11 cellular contexts compared by ENCODE assay signal in genomic region chr3:29090912-29091597, GRCh38.
DNase-seq lines count a peak whose midpoint lies in the region; ATAC-seq lines count a peak whose summit lies in the region.
"Had no signal": no experiment of that assay in that cellular context is flagged by ENCODE, and none has a peak within 500 bp of the region (broad histone marks: within the 10 kb centered on the region; RNA-seq: fewer than 3 reads in every experiment).

No MANE protein-coding gene starts in this region.

- H3K27ac Mint-ChIP-seq in activated CD4-positive, alpha-beta T cell treated with anti-CD3 and anti-CD28 coated beads, Interleukin-2, amount 10 ng/mL, durations not matched to agents 24 days and 14 days = peak overlapping the region; percentile 52
- peak overlapping the region in 1 of 2 donors; percentile 52 for H3K27ac Mint-ChIP-seq in stimulated activated naive CD8-positive, alpha-beta T cell treated with anti-CD3 and anti-CD28 coated beads, Interleukin-15, amount 100 ng/mL, for 72 hours
- H3K27ac Mint-ChIP-seq in activated naive CD8-positive, alpha-beta T cell treated with anti-CD3 and anti-CD28 coated beads, Interleukin-2, amount 50 U/mL, for 24 hours = peak overlapping the region; percentile 80
- H3K27ac Mint-ChIP-seq: CD4-positive, CD25-positive, alpha-beta regulatory T cell had no signal

- H3K27me3 Mint-ChIP-seq in activated CD4-positive, alpha-beta T cell treated with anti-CD3 and anti-CD28 coated beads, Interleukin-2, amount 10 ng/mL, durations not matched to agents 24 days and 14 days = no peaks in the 10 kb centered on the region
- H3K27me3 Mint-ChIP-seq in stimulated activated naive CD8-positive, alpha-beta T cell treated with anti-CD3 and anti-CD28 coated beads, Interleukin-15, amount 100 ng/mL, for 72 hours = no peaks in the 10 kb centered on the region
- no peaks in the 10 kb centered on the region for H3K27me3 Mint-ChIP-seq in activated naive CD8-positive, alpha-beta T cell treated with anti-CD3 and anti-CD28 coated beads, Interleukin-2, amount 50 U/mL, for 24 hours
- H3K27me3 Mint-ChIP-seq: CD4-positive, CD25-positive, alpha-beta regulatory T cell had no signal

- H3K9me3 Mint-ChIP-seq in activated CD4-positive, alpha-beta T cell treated with anti-CD3 and anti-CD28 coated beads, Interleukin-2, amount 10 ng/mL, durations not matched to agents 24 days and 14 days = peaks cover 7% of the 10 kb centered on the region
- peaks cover 2 to 14% of the 10 kb centered on the region in 2 donors for H3K9me3 Mint-ChIP-seq in stimulated activated naive CD8-positive, alpha-beta T cell treated with anti-CD3 and anti-CD28 coated beads, Interleukin-15, amount 100 ng/mL, for 72 hours
- H3K9me3 Mint-ChIP-seq in activated naive CD8-positive, alpha-beta T cell treated with anti-CD3 and anti-CD28 coated beads, Interleukin-2, amount 50 U/mL, for 24 hours = peaks cover 23% of the 10 kb centered on the region

- ATAC-seq in stimulated activated naive CD8-positive, alpha-beta T cell treated with anti-CD3 and anti-CD28 coated beads, Interleukin-15, Interleukin-2, amounts not matched to agents 100 U/mL and 50 U/mL, for 24 hours = peak; percentile 81
- ATAC-seq in stimulated activated naive CD8-positive, alpha-beta T cell treated with anti-CD3 and anti-CD28 coated beads, Interleukin-15, amount 100 ng/mL, for 72 hours = no peak
- ATAC-seq in activated naive CD8-positive, alpha-beta T cell treated with anti-CD3 and anti-CD28 coated beads, Interleukin-2, amount 50 U/mL, for 24 hours = peak; percentile 81
- ATAC-seq in GM21723 (IDR thresholded peaks at IDR 0.05; ENCODE audit: unreplicated experiment) = no peak

- peaks cover 2% of the 10 kb centered on the region for H3K4me1 Mint-ChIP-seq in activated CD4-positive, alpha-beta T cell treated with anti-CD3 and anti-CD28 coated beads, Interleukin-2, amount 10 ng/mL, durations not matched to agents 24 days and 14 days
- no peaks in the 10 kb centered on the region for H3K4me1 Mint-ChIP-seq in stimulated activated naive CD8-positive, alpha-beta T cell treated with anti-CD3 and anti-CD28 coated beads, Interleukin-15, amount 100 ng/mL, for 72 hours
- H3K4me1 Mint-ChIP-seq in activated naive CD8-positive, alpha-beta T cell treated with anti-CD3 and anti-CD28 coated beads, Interleukin-2, amount 50 U/mL, for 24 hours = peaks cover 22% of the 10 kb centered on the region

- no peak overlapping the region for H3K4me3 Mint-ChIP-seq in activated CD4-positive, alpha-beta T cell treated with anti-CD3 and anti-CD28 coated beads, Interleukin-2, amount 10 ng/mL, durations not matched to agents 24 days and 14 days
- peak overlapping the region in 1 of 2 donors; percentile 2 for H3K4me3 Mint-ChIP-seq in stimulated activated naive CD8-positive, alpha-beta T cell treated with anti-CD3 and anti-CD28 coated beads, Interleukin-15, amount 100 ng/mL, for 72 hours
- H3K4me3 Mint-ChIP-seq in activated naive CD8-positive, alpha-beta T cell treated with anti-CD3 and anti-CD28 coated beads, Interleukin-2, amount 50 U/mL, for 24 hours = no peak overlapping the region
- H3K4me3 Mint-ChIP-seq: CD4-positive, CD25-positive, alpha-beta regulatory T cell had no signal

- no peak for DNase-seq in activated CD4-positive, alpha-beta T cell treated with anti-CD3 and anti-CD28 coated beads, Interleukin-2, amount 10 ng/mL, durations not matched to agents 24 days and 14 days
- DNase-seq in activated CD4-positive, alpha-beta T cell treated with anti-CD3 and anti-CD28 coated beads, Interleukin-2, amount 50 U/mL, for 1 hour = no peak
- DNase-seq in stimulated activated naive CD8-positive, alpha-beta T cell treated with anti-CD3 and anti-CD28 coated beads, Interleukin-15, Interleukin-2, amounts not matched to agents 100 U/mL and 50 U/mL, for 24 hours = no peak
- DNase-seq in stimulated activated naive CD8-positive, alpha-beta T cell treated with anti-CD3 and anti-CD28 coated beads, Interleukin-15, amount 100 ng/mL, for 72 hours = no peak
- DNase-seq in activated naive CD8-positive, alpha-beta T cell treated with anti-CD3 and anti-CD28 coated beads, Interleukin-2, amount 50 U/mL, for 24 hours = no peak
- DNase-seq in activated CD8-positive, alpha-beta memory T cell treated with anti-CD3 and anti-CD28 coated beads for 24 hours = no peak
- DNase-seq: ACHN; CD4-positive, CD25-positive, alpha-beta regulatory T cell; DMS53; GF-D8 had no signal

- no peaks in the 10 kb centered on the region for H3K36me3 Mint-ChIP-seq in activated CD4-positive, alpha-beta T cell treated with anti-CD3 and anti-CD28 coated beads, Interleukin-2, amount 10 ng/mL, durations not matched to agents 24 days and 14 days (ENCODE audit: low read depth)
- peaks cover 2% of the 10 kb centered on the region for H3K36me3 Mint-ChIP-seq in activated naive CD8-positive, alpha-beta T cell treated with anti-CD3 and anti-CD28 coated beads, Interleukin-2, amount 50 U/mL, for 24 hours (ENCODE audit: low read depth)
- H3K36me3 Mint-ChIP-seq: CD4-positive, CD25-positive, alpha-beta regulatory T cell had no signal

- intact Hi-C loops in activated CD4-positive, alpha-beta T cell treated with anti-CD3 and anti-CD28 coated beads, Interleukin-2, amount 10 ng/mL, durations not matched to agents 24 days and 14 days (cut with micrococcal nuclease) = loop anchor here (1.0 to 5.0 kb wide), 4 partner anchors 92 to 250 kb away; partner anchors contain the start of gene RBMS3

Comparison
In these comparisons a context has a peak if more than half of its experiments do, and no peak if none do; other contexts are left out.
1. ATAC-seq: peak in stimulated activated naive CD8-positive, alpha-beta T cell treated with anti-CD3 and anti-CD28 coated beads, Interleukin-15, Interleukin-2, amounts not matched to agents 100 U/mL and 50 U/mL, for 24 hours (single experiment) and activated naive CD8-positive, alpha-beta T cell treated with anti-CD3 and anti-CD28 coated beads, Interleukin-2, amount 50 U/mL, for 24 hours (single experiment); none in stimulated activated naive CD8-positive, alpha-beta T cell treated with anti-CD3 and anti-CD28 coated beads, Interleukin-15, amount 100 ng/mL, for 72 hours (single experiment) and GM21723 (single experiment).